ENCODE assay signal across 9 cellular contexts in the genomic region with DNA sequence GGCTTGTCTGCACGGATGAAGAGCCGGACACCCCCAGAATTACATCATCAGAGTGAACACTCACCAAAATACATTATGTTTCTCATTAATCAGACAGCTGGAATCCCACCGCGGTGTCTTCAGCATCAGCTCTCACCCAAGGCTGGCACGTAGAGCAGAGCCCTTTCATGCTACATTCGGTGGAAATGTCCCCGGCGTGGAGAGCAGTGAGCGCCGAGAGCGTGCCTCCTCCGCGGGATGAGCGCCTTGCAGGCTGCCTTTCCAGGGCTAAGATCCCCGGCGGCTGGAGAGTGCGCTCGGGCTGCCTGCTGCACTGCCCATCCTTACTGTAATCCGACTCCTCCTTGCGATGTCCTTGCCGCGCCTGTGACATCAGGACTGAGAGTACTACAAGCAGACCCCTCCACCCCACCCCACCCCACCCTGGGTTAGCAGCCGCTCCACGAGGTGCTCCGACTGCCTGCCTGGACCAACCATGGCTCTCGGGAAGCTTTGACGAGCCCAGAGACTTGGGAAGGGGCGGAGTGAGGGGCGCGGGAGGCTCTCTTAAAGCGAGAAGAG. TPM values are rescaled to one million over a fixed set of nuclear protein-coding genes. Genes with fewer than 3 reads are reported as not detected.
DNase-seq lines count a peak whose midpoint lies in the region; ATAC-seq and TF ChIP-seq lines count a peak whose summit lies in the region.
"Had no signal": no experiment of that assay in that cellular context is flagged by ENCODE, and none has a peak within 500 bp of the region (broad histone marks: within the 10 kb centered on the region; RNA-seq: fewer than 3 reads in every experiment).

A gene with protein sequence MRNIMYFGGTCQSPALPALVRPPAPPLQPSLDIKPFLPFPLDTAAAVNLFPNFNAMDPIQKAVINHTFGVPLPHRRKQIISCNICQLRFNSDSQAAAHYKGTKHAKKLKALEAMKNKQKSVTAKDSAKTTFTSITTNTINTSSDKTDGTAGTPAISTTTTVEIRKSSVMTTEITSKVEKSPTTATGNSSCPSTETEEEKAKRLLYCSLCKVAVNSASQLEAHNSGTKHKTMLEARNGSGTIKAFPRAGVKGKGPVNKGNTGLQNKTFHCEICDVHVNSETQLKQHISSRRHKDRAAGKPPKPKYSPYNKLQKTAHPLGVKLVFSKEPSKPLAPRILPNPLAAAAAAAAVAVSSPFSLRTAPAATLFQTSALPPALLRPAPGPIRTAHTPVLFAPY (minus strand): TSS at position 380 of the 561 bp plus-strand sequence. CDS start 294 bp downstream, at position 86.

- H3K27me3 Mint-ChIP-seq in activated CD4-positive, alpha-beta T cell treated with anti-CD3 and anti-CD28 coated beads, Interleukin-2, amount 10 ng/mL, durations not matched to agents 24 days and 14 days, result peaks cover 5% of the 10 kb centered on the region
- H3K27me3 Mint-ChIP-seq: activated CD4-positive, alpha-beta memory T cell treated with anti-CD3 and anti-CD28 coated beads, Interleukin-2, amount 10 ng/mL, durations not matched to agents 7 days and 5 days had no signal

- H3K4me1 ChIP-seq in testis, result peaks cover 10% of the 10 kb centered on the region

- H3K27me3 ChIP-seq in testis, result no peaks in the 10 kb centered on the region

- no peak within 1 kb of the TSS for H3K4me3 Mint-ChIP-seq in activated CD4-positive, alpha-beta T cell treated with anti-CD3 and anti-CD28 coated beads, Interleukin-2, amount 10 ng/mL, durations not matched to agents 24 days and 14 days
- H3K4me3 Mint-ChIP-seq: activated CD4-positive, alpha-beta memory T cell treated with anti-CD3 and anti-CD28 coated beads, Interleukin-2, amount 10 ng/mL, durations not matched to agents 7 days and 5 days had no signal

- no peak for TF ChIP-seq CTCF in testis (IDR thresholded peaks at IDR 0.05)

- H3K27ac ChIP-seq in testis, result peak within 1 kb of the TSS; percentile 42 to 73

- TF ChIP-seq POLR2A in testis (IDR thresholded peaks at IDR 0.05), result no peak

- H3K27ac Mint-ChIP-seq in activated naive CD4-positive, alpha-beta T cell treated with anti-CD3 and anti-CD28 coated beads, Interleukin-2, amount 50 U/mL, for 72 hours, result no peak within 1 kb of the TSS
- H3K27ac Mint-ChIP-seq in activated CD4-positive, alpha-beta T cell treated with anti-CD3 and anti-CD28 coated beads, Interleukin-2, amount 10 ng/mL, durations not matched to agents 24 days and 14 days, result no peak within 1 kb of the TSS
- H3K27ac Mint-ChIP-seq: activated CD4-positive, alpha-beta memory T cell treated with anti-CD3 and anti-CD28 coated beads, Interleukin-2, amount 10 ng/mL, durations not matched to agents 7 days and 5 days had no signal

- H3K36me3 Mint-ChIP-seq in activated naive CD4-positive, alpha-beta T cell treated with anti-CD3 and anti-CD28 coated beads, Interleukin-2, amount 50 U/mL, for 72 hours, result no peaks in the 10 kb centered on the region
- H3K36me3 Mint-ChIP-seq in activated CD4-positive, alpha-beta T cell treated with anti-CD3 and anti-CD28 coated beads, Interleukin-2, amount 10 ng/mL, durations not matched to agents 24 days and 14 days (ENCODE audit: low read depth), result no peaks in the 10 kb centered on the region

- H3K9me3 ChIP-seq in testis, result no peaks in the 10 kb centered on the region

- peak; percentile 54 for DNase-seq in NCI-H2171 (lab: John Stamatoyannopoulos, UW)
- DNase-seq in dermis blood vessel endothelial cell, result peak; percentile 14
- peak; percentile 43 for DNase-seq in left lobe of liver (ENCODE audit: low spot score)
- peak; percentile 75 for DNase-seq in testis
- no peak for DNase-seq in activated naive CD4-positive, alpha-beta T cell treated with anti-CD3 and anti-CD28 coated beads, Interleukin-2, amount 50 U/mL, for 72 hours (ENCODE audit: low spot score in 2 of 2)
- no peak for DNase-seq in activated CD4-positive, alpha-beta T cell treated with anti-CD3 and anti-CD28 coated beads, Interleukin-2, amount 10 ng/mL, durations not matched to agents 24 days and 14 days
- DNase-seq: activated CD4-positive, alpha-beta memory T cell treated with anti-CD3 and anti-CD28 coated beads, Interleukin-2, amount 10 ng/mL, durations not matched to agents 7 days and 5 days had no signal

- ATAC-seq in left lobe of liver (peak; percentile 58), HG02588 (IDR thresholded peaks at IDR 0.05; ENCODE audit: unreplicated experiment) (no peak), HG03135 (IDR thresholded peaks at IDR 0.05; ENCODE audit: unreplicated experiment) (no peak)
- no peak for ATAC-seq in activated naive CD4-positive, alpha-beta T cell treated with anti-CD3 and anti-CD28 coated beads, Interleukin-2, amount 50 U/mL, for 72 hours

- no peaks in the 10 kb centered on the region for H3K4me1 Mint-ChIP-seq in activated CD4-positive, alpha-beta T cell treated with anti-CD3 and anti-CD28 coated beads, Interleukin-2, amount 10 ng/mL, durations not matched to agents 24 days and 14 days
- H3K4me1 Mint-ChIP-seq: activated CD4-positive, alpha-beta memory T cell treated with anti-CD3 and anti-CD28 coated beads, Interleukin-2, amount 10 ng/mL, durations not matched to agents 7 days and 5 days had no signal

- WGBS in testis, 2 donors, result 0 to 1% methylated on average over 20 of the region's 31 CpGs

- intact Hi-C loops in testis (cut with DNase I; ENCODE audit: low total_unique reads), result no loop called here
- intact Hi-C loops in activated CD4-positive, alpha-beta T cell treated with anti-CD3 and anti-CD28 coated beads, Interleukin-2, amount 10 ng/mL, durations not matched to agents 24 days and 14 days (cut with micrococcal nuclease), result no loop called here

- no peaks in the 10 kb centered on the region for H3K36me3 ChIP-seq in testis (ENCODE audit: low read depth, missing control alignments)

- peak within 1 kb of the TSS; percentile 43 to 59 for H3K4me3 ChIP-seq in testis

- peaks cover 6 to 13% of the 10 kb centered on the region in 2 donors for H3K9me3 Mint-ChIP-seq in activated naive CD4-positive, alpha-beta T cell treated with anti-CD3 and anti-CD28 coated beads, Interleukin-2, amount 50 U/mL, for 72 hours
- H3K9me3 Mint-ChIP-seq in activated CD4-positive, alpha-beta T cell treated with anti-CD3 and anti-CD28 coated beads, Interleukin-2, amount 10 ng/mL, durations not matched to agents 24 days and 14 days, result no peaks in the 10 kb centered on the region

RNA-seq across cellular contexts. Expression of the gene that starts here (rescaled TPM):
- total RNA-seq in dermis blood vessel endothelial cell (2.0 and 4.4 TPM in 2 replicates), left lobe of liver (2.1 TPM), testis (10 to 100 TPM; 21.1 to 31.4 TPM)
- 57.0 TPM for polyA plus RNA-seq in testis (ENCODE audit: insufficient read depth, low read depth, low replicate concordance)
- total RNA-seq in activated naive CD4-positive, alpha-beta T cell treated with anti-CD3 and anti-CD28 coated beads, Interleukin-2, amount 50 U/mL, for 72 hours, result not detected
- total RNA-seq in activated CD4-positive, alpha-beta T cell treated with anti-CD3 and anti-CD28 coated beads, Interleukin-2, amount 10 ng/mL, durations not matched to agents 24 days and 14 days, result not detected in 2 replicates
- total RNA-seq: activated CD4-positive, alpha-beta memory T cell treated with anti-CD3 and anti-CD28 coated beads, Interleukin-2, amount 10 ng/mL, durations not matched to agents 7 days and 5 days had no signal

Comparison
In these comparisons a context has a peak if more than half of its experiments do, and no peak if none do; other contexts are left out.
1. DNase-seq: peak in NCI-H2171 (single experiment), dermis blood vessel endothelial cell (single experiment), left lobe of liver (single experiment) and testis (single experiment); none in activated naive CD4-positive, alpha-beta T cell treated with anti-CD3 and anti-CD28 coated beads, Interleukin-2, amount 50 U/mL, for 72 hours (0 of 2) and activated CD4-positive, alpha-beta T cell treated with anti-CD3 and anti-CD28 coated beads, Interleukin-2, amount 10 ng/mL, durations not matched to agents 24 days and 14 days (single experiment).